8 cellular contexts compared by ENCODE assay signal in genomic region chr2:179751184-179751809, GRCh38.
DNase-seq lines count a peak whose midpoint lies in the region; ATAC-seq and TF ChIP-seq lines count a peak whose summit lies in the region.

No MANE protein-coding gene starts in this region.

- DNase-seq in GM12864 (ENCODE audit: low read depth) = no peak
- DNase-seq in KBM-7 = peak; percentile 31
- peak; percentile 27 for DNase-seq in SK-MEL-5 (ENCODE audit: low read depth, low spot score)
- no peak for DNase-seq in foreskin keratinocyte
- no peak for DNase-seq in thoracic aorta (ENCODE audit: low spot score)
- DNase-seq in stimulated activated CD4-positive, alpha-beta T cell treated with anti-CD3 and anti-CD28 coated beads, Interleukin-4, amount 100 ng/mL, for 4 hours = no peak
- DNase-seq in activated CD8-positive, alpha-beta memory T cell treated with anti-CD3 and anti-CD28 coated beads, Interleukin-2, amount 10 ng/mL, durations not matched to agents 7 days and 5 days = no peak

- H3K9me3 ChIP-seq in thoracic aorta = no peaks in the 10 kb centered on the region

- CTCF ChIA-PET in activated CD8-positive, alpha-beta memory T cell treated with anti-CD3 and anti-CD28 coated beads, Interleukin-2, amount 10 ng/mL, durations not matched to agents 7 days and 5 days (lab: Charles Lee) = no interaction called here

- in situ Hi-C loops in KBM-7 (cut with MboI; ENCODE audit: low pct_unique_long_range_greater_than_20kb, low sequenced_read_pairs) = no loop called here
- in situ Hi-C loops in SK-MEL-5 (cut with HindIII; ENCODE audit: low pct_unique_long_range_greater_than_20kb, low sequenced_read_pairs) = no loop called here

- no peak overlapping the region for H3K27ac ChIP-seq in foreskin keratinocyte
- H3K27ac ChIP-seq in thoracic aorta = no peak overlapping the region

- H3K9me3 Mint-ChIP-seq in activated CD8-positive, alpha-beta memory T cell treated with anti-CD3 and anti-CD28 coated beads, Interleukin-2, amount 10 ng/mL, durations not matched to agents 7 days and 5 days (ENCODE audit: low read depth) = no peaks in the 10 kb centered on the region

- H3K36me3 Mint-ChIP-seq in activated CD8-positive, alpha-beta memory T cell treated with anti-CD3 and anti-CD28 coated beads, Interleukin-2, amount 10 ng/mL, durations not matched to agents 7 days and 5 days = no peaks in the 10 kb centered on the region

- H3K4me3 Mint-ChIP-seq in activated CD8-positive, alpha-beta memory T cell treated with anti-CD3 and anti-CD28 coated beads, Interleukin-2, amount 10 ng/mL, durations not matched to agents 7 days and 5 days = no peak overlapping the region

- no peaks in the 10 kb centered on the region for H3K4me1 Mint-ChIP-seq in activated CD8-positive, alpha-beta memory T cell treated with anti-CD3 and anti-CD28 coated beads, Interleukin-2, amount 10 ng/mL, durations not matched to agents 7 days and 5 days

- TF ChIP-seq CTCF in GM12864 (IDR thresholded peaks at IDR 0.05; ENCODE audit: low read depth, low read length, missing control alignments) = peak; percentile 50
- peak; percentile 82 for TF ChIP-seq CTCF in foreskin keratinocyte (conservative IDR thresholded peaks at IDR 0.05)
- TF ChIP-seq CTCF in thoracic aorta (IDR thresholded peaks at IDR 0.05) = peak; percentile 66

- H3K27me3 ChIP-seq in foreskin keratinocyte (no peaks in the 10 kb centered on the region), thoracic aorta (replicated peaks; ENCODE audit: insufficient read depth) (no peaks in the 10 kb centered on the region)

- no peaks in the 10 kb centered on the region for H3K36me3 ChIP-seq in thoracic aorta

- H3K4me3 ChIP-seq in GM12864 (ENCODE audit: low read depth, low read length) (no peak overlapping the region), thoracic aorta (no peak overlapping the region)

- H3K27me3 Mint-ChIP-seq in activated CD8-positive, alpha-beta memory T cell treated with anti-CD3 and anti-CD28 coated beads, Interleukin-2, amount 10 ng/mL, durations not matched to agents 7 days and 5 days = peaks cover 5% of the 10 kb centered on the region

- peak; percentile 38 for ATAC-seq in foreskin keratinocyte
- ATAC-seq in thoracic aorta (ENCODE audit: insufficient number of reproducible peaks, low FRiP score, low read depth) = no peak
- ATAC-seq in GM18909 (IDR thresholded peaks at IDR 0.05; ENCODE audit: poor library complexity, unreplicated experiment) = no peak
- ATAC-seq in activated CD8-positive, alpha-beta memory T cell treated with anti-CD3 and anti-CD28 coated beads, Interleukin-2, amount 10 ng/mL, durations not matched to agents 7 days and 5 days = no peak

- no peak overlapping the region for H3K27ac Mint-ChIP-seq in activated CD8-positive, alpha-beta memory T cell treated with anti-CD3 and anti-CD28 coated beads, Interleukin-2, amount 10 ng/mL, durations not matched to agents 7 days and 5 days

- H3K4me1 ChIP-seq in foreskin keratinocyte (no peaks in the 10 kb centered on the region), thoracic aorta (ENCODE audit: control insufficient read depth in 1 of 2, low read depth in 2 of 2) (no peaks in the 10 kb centered on the region)

Comparison
In these comparisons a context has a peak if more than half of its experiments do, and no peak if none do; other contexts are left out.
1. DNase-seq: peak in KBM-7 (single experiment) and SK-MEL-5 (single experiment); none in GM12864 (single experiment), foreskin keratinocyte (0 of 2), thoracic aorta (single experiment), stimulated activated CD4-positive, alpha-beta T cell treated with anti-CD3 and anti-CD28 coated beads, Interleukin-4, amount 100 ng/mL, for 4 hours (0 of 2) and activated CD8-positive, alpha-beta memory T cell treated with anti-CD3 and anti-CD28 coated beads, Interleukin-2, amount 10 ng/mL, durations not matched to agents 7 days and 5 days (single experiment).
2. Peak in every context shown above with its lines, with median percentiles within 50 percentile points of each other: CTCF ChIP-seq.